1 cellular context compared by ENCODE assay signal in genomic region chr6:154488276-154488627, GRCh38.
TF ChIP-seq lines count a peak whose summit lies in the region.

No MANE protein-coding gene starts in this region.

TF ChIP-seq in HCT116, 20 proteins besides CTCF, POLR2A, EP300 and RAD21:
- no peak for TF ChIP-seq REST (IDR thresholded peaks at IDR 0.05; ENCODE audit: low read depth)
- 0 out of 2 replicates have a peak, but pooled peaks have one; percentile 11 for TF ChIP-seq ELF1 (IDR thresholded peaks at IDR 0.05; ENCODE audit: borderline replicate concordance, low read depth)
- TF ChIP-seq SRF (IDR thresholded peaks at IDR 0.05; ENCODE audit: low read depth) = no peak
TF ChIP-seq in HCT116: peak in this region for 1.
